In genomic region chr19:4371898-4372629, GRCh38 we compare ENCODE assay signal across 1 cellular context.
TF ChIP-seq lines count a peak whose summit lies in the region.

No MANE protein-coding gene starts in this region.

TF ChIP-seq in H1, 55 proteins besides CTCF, POLR2A, EP300 and RAD21:
- no peak for TF ChIP-seq POLR2AphosphoS5 (IDR thresholded peaks at IDR 0.05; ENCODE audit: low read depth, low read length)
- TF ChIP-seq, protein P1, sequence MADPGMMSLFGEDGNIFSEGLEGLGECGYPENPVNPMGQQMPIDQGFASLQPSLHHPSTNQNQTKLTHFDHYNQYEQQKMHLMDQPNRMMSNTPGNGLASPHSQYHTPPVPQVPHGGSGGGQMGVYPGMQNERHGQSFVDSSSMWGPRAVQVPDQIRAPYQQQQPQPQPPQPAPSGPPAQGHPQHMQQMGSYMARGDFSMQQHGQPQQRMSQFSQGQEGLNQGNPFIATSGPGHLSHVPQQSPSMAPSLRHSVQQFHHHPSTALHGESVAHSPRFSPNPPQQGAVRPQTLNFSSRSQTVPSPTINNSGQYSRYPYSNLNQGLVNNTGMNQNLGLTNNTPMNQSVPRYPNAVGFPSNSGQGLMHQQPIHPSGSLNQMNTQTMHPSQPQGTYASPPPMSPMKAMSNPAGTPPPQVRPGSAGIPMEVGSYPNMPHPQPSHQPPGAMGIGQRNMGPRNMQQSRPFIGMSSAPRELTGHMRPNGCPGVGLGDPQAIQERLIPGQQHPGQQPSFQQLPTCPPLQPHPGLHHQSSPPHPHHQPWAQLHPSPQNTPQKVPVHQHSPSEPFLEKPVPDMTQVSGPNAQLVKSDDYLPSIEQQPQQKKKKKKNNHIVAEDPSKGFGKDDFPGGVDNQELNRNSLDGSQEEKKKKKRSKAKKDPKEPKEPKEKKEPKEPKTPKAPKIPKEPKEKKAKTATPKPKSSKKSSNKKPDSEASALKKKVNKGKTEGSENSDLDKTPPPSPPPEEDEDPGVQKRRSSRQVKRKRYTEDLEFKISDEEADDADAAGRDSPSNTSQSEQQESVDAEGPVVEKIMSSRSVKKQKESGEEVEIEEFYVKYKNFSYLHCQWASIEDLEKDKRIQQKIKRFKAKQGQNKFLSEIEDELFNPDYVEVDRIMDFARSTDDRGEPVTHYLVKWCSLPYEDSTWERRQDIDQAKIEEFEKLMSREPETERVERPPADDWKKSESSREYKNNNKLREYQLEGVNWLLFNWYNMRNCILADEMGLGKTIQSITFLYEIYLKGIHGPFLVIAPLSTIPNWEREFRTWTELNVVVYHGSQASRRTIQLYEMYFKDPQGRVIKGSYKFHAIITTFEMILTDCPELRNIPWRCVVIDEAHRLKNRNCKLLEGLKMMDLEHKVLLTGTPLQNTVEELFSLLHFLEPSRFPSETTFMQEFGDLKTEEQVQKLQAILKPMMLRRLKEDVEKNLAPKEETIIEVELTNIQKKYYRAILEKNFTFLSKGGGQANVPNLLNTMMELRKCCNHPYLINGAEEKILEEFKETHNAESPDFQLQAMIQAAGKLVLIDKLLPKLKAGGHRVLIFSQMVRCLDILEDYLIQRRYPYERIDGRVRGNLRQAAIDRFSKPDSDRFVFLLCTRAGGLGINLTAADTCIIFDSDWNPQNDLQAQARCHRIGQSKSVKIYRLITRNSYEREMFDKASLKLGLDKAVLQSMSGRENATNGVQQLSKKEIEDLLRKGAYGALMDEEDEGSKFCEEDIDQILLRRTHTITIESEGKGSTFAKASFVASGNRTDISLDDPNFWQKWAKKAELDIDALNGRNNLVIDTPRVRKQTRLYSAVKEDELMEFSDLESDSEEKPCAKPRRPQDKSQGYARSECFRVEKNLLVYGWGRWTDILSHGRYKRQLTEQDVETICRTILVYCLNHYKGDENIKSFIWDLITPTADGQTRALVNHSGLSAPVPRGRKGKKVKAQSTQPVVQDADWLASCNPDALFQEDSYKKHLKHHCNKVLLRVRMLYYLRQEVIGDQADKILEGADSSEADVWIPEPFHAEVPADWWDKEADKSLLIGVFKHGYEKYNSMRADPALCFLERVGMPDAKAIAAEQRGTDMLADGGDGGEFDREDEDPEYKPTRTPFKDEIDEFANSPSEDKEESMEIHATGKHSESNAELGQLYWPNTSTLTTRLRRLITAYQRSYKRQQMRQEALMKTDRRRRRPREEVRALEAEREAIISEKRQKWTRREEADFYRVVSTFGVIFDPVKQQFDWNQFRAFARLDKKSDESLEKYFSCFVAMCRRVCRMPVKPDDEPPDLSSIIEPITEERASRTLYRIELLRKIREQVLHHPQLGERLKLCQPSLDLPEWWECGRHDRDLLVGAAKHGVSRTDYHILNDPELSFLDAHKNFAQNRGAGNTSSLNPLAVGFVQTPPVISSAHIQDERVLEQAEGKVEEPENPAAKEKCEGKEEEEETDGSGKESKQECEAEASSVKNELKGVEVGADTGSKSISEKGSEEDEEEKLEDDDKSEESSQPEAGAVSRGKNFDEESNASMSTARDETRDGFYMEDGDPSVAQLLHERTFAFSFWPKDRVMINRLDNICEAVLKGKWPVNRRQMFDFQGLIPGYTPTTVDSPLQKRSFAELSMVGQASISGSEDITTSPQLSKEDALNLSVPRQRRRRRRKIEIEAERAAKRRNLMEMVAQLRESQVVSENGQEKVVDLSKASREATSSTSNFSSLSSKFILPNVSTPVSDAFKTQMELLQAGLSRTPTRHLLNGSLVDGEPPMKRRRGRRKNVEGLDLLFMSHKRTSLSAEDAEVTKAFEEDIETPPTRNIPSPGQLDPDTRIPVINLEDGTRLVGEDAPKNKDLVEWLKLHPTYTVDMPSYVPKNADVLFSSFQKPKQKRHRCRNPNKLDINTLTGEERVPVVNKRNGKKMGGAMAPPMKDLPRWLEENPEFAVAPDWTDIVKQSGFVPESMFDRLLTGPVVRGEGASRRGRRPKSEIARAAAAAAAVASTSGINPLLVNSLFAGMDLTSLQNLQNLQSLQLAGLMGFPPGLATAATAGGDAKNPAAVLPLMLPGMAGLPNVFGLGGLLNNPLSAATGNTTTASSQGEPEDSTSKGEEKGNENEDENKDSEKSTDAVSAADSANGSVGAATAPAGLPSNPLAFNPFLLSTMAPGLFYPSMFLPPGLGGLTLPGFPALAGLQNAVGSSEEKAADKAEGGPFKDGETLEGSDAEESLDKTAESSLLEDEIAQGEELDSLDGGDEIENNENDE (IDR thresholded peaks at IDR 0.05; ENCODE audit: insufficient replicate concordance, low read length), result no peak
- no peak for TF ChIP-seq EZH2 (IDR thresholded peaks at IDR 0.05; ENCODE audit: low read depth, low read length, severe bottlenecking)
- no peak for TF ChIP-seq TAF1 (IDR thresholded peaks at IDR 0.05; ENCODE audit: low read depth, low read length)
- TF ChIP-seq RFX5 (IDR thresholded peaks at IDR 0.05; ENCODE audit: borderline replicate concordance, low read depth, low read length), result no peak
- no peak for TF ChIP-seq BCL11A (IDR thresholded peaks at IDR 0.05; ENCODE audit: low read depth in 2 of 2, low read length in 2 of 2)
- no peak for TF ChIP-seq EGR1 (IDR thresholded peaks at IDR 0.05; ENCODE audit: borderline replicate concordance, low read depth, low read length)
- no peak for TF ChIP-seq HDAC2 (IDR thresholded peaks at IDR 0.05; ENCODE audit: borderline replicate concordance in 1 of 2, low read depth in 2 of 2, low read length in 2 of 2)
- TF ChIP-seq RXRA (IDR thresholded peaks at IDR 0.05; ENCODE audit: insufficient read depth, low read depth, low read length), result no peak
- no peak for TF ChIP-seq YY1 (IDR thresholded peaks at IDR 0.05; ENCODE audit: low read depth, low read length)
- no peak for TF ChIP-seq GTF2F1 (IDR thresholded peaks at IDR 0.05; ENCODE audit: borderline replicate concordance, low read depth, low read length)
- TF ChIP-seq CBX5 (IDR thresholded peaks at IDR 0.05; ENCODE audit: low read depth, low read length), result no peak
- TF ChIP-seq, protein P2, sequence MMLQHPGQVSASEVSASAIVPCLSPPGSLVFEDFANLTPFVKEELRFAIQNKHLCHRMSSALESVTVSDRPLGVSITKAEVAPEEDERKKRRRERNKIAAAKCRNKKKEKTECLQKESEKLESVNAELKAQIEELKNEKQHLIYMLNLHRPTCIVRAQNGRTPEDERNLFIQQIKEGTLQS (IDR thresholded peaks at IDR 0.05; ENCODE audit: insufficient read depth, low read depth, low read length), result no peak
TF ChIP-seq in H1: peak in this region for 0.
